Comparison of ENCODE assay signal across 8 cellular contexts in the genomic region with DNA sequence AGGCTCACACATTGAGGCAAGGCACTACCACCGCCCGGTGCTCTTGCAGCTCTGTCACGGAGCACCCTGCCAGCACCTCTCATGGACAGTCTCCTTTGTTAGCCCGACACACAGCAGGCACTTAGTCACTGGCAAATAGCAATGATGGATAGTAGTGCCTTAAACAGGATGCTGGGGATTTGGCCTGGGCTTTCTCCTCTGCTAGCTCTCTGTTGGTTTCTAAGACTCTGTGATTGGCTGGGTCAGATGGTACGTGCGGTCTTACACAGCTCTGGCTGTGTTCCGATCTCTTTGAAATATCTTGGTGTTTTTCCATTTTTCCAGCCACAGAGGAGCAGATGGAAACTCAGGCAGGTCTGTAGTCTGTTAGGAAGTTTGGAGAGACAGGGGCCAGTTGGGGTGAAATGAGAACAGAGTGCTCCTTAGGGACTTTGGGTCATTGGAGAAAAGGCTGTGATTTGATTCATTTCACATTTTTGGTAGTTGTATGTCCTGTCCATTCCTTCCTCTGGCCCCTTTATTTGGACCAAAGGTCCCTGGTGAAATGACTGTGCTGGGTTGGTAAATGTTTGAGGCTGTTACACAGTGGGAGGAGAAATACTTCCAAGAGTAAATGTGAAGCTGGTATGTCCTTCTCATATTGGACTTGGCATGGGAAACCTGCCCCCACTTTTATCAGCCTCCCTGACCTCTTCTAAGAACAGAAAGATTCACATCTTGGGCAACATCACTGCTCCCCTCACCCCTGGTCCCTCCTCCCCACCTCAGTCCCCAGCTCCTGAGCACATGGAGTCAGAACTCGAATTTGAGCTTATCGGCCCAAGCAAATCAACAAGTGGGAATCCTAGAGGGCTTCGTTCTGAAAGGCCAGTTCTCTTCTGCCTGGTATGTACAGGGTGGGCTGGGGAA. TPM values are rescaled to one million over a fixed set of nuclear protein-coding genes. Genes with fewer than 3 reads are reported as not detected.
DNase-seq lines count a peak whose midpoint lies in the region; ATAC-seq and TF ChIP-seq lines count a peak whose summit lies in the region.

No MANE protein-coding gene starts in this region.

- peaks cover 30% of the 10 kb centered on the region for H3K36me3 Mint-ChIP-seq in Calu3 (ENCODE audit: insufficient read depth, unreplicated experiment)

- no peak overlapping the region for H2AFZ ChIP-seq in fibroblast of lung (ENCODE audit: low read length)

- intact Hi-C loops in Calu3 (cut with micrococcal nuclease; ENCODE audit: unreplicated experiment), result no loop called here
- intact Hi-C loops in prostate gland (cut with DNase I), result loop anchor here (10.0 kb wide), 1 partner anchor 223 kb away; no protein-coding TSS in a partner anchor

- H3K9me3 ChIP-seq in SJCRH30 (replicated peaks) (0 out of 2 replicates have a peak, but pooled peaks cover 3% of the 10 kb centered on the region), fibroblast of lung (ENCODE audit: control insufficient read depth, insufficient read depth, low read depth, low read length) (no peaks in the 10 kb centered on the region), prostate gland (no peaks in the 10 kb centered on the region)

- DNase-seq in Calu3 (no peak), SJCRH30 (peak; percentile 66 to 85), fibroblast of lung (ENCODE audit: low read depth in 2 of 2) (peak; percentile 98 to 99), prostate gland (ENCODE audit: low spot score) (peak; percentile 54), GM19238 (ENCODE audit: insufficient read length, low spot score) (no peak)

- ATAC-seq in GM18517 (IDR thresholded peaks at IDR 0.05; ENCODE audit: unreplicated experiment) (no peak), HG02852 (IDR thresholded peaks at IDR 0.05; ENCODE audit: unreplicated experiment) (no peak), GM18870 (IDR thresholded peaks at IDR 0.05; ENCODE audit: unreplicated experiment) (no peak)

- no peaks in the 10 kb centered on the region for H3K36me3 ChIP-seq in SJCRH30
- H3K36me3 ChIP-seq in fibroblast of lung (ENCODE audit: control insufficient read depth, insufficient read depth, low read length), result no peaks in the 10 kb centered on the region
- H3K36me3 ChIP-seq in prostate gland, result no peaks in the 10 kb centered on the region

- H3K27ac ChIP-seq in SJCRH30 (peak overlapping the region; percentile 44), fibroblast of lung (ENCODE audit: insufficient read depth, low read length) (peak overlapping the region; percentile 83), prostate gland (peak overlapping the region; percentile 86 to 88)

- H3K9ac ChIP-seq in fibroblast of lung (ENCODE audit: insufficient read depth, low read length), result peak overlapping the region; percentile 29

- H3K27me3 Mint-ChIP-seq in Calu3 (ENCODE audit: unreplicated experiment), result no peaks in the 10 kb centered on the region

- H3K27me3 ChIP-seq in SJCRH30, result no peaks in the 10 kb centered on the region
- no peaks in the 10 kb centered on the region for H3K27me3 ChIP-seq in fibroblast of lung (ENCODE audit: control insufficient read depth, insufficient read depth, low read length)
- no peaks in the 10 kb centered on the region for H3K27me3 ChIP-seq in prostate gland (replicated peaks; ENCODE audit: insufficient read depth)

- H3K4me3 Mint-ChIP-seq in Calu3 (ENCODE audit: low read depth, unreplicated experiment), result no peak overlapping the region

- CTCF ChIA-PET in Calu3 (lab: Charles Lee), result no interaction called here

- no peak for TF ChIP-seq POLR2A in prostate gland (IDR thresholded peaks at IDR 0.05)

- TF ChIP-seq CTCF in Calu3 (IDR thresholded peaks at IDR 0.05; ENCODE audit: unreplicated experiment) (no peak), fibroblast of lung (conservative IDR thresholded peaks at IDR 0.05 in 1 of 2, IDR thresholded peaks at IDR 0.05 in 1 of 2; ENCODE audit: low read depth in 1 of 2, low read length in 2 of 2) (no peak), prostate gland (IDR thresholded peaks at IDR 0.05) (no peak)

- H3K4me3 ChIP-seq in SJCRH30 (0 out of 2 replicates have a peak overlapping the region, but pooled peaks have one; percentile 1), fibroblast of lung (replicated peaks in 1 of 4; ENCODE audit: control extremely low read depth in 1 of 4, insufficient read depth in 1 of 4, low read depth in 3 of 4, low read length in 4 of 4) (peak overlapping the region; percentile 1 to 91 (median 54)), prostate gland (no peak overlapping the region)

- 22% methylated on average over 8 of the region's 10 CpGs for WGBS in prostate gland

- H4K20me1 ChIP-seq in fibroblast of lung (ENCODE audit: control insufficient read depth, extremely low read depth, insufficient read depth, low read length), result no peaks in the 10 kb centered on the region

- peaks cover 62% of the 10 kb centered on the region for H3K79me2 ChIP-seq in fibroblast of lung (ENCODE audit: control insufficient read depth, insufficient read depth, low read length)

- no TSS peak for BruUV-seq in Calu3 (replicated peaks; lab: Mats Ljungman, UMichigan)

- peak overlapping the region; percentile 98 for H3K4me2 ChIP-seq in fibroblast of lung (ENCODE audit: extremely low read depth, insufficient read depth, low read length)

- H3K4me1 ChIP-seq in SJCRH30 (peaks cover 27% of the 10 kb centered on the region), fibroblast of lung (ENCODE audit: control insufficient read depth, extremely low read depth, insufficient read depth, low read length) (peaks cover 33% of the 10 kb centered on the region), prostate gland (replicated peaks) (peaks cover 10% of the 10 kb centered on the region)

- peaks cover 46% of the 10 kb centered on the region for H3K4me1 Mint-ChIP-seq in Calu3 (ENCODE audit: low read depth, unreplicated experiment)

- H3K27ac Mint-ChIP-seq in Calu3 (ENCODE audit: unreplicated experiment), result peak overlapping the region; percentile 11

- no peaks in the 10 kb centered on the region for H3K9me3 Mint-ChIP-seq in Calu3 (ENCODE audit: low read depth, unreplicated experiment)

RNA-seq across cellular contexts. Expression of a gene that starts 3.4 kb away (rescaled TPM):
- total RNA-seq in Calu3 (2022), result 6.9 and 8.4 TPM in 2 replicates
- 11.7 and 13.3 TPM in 2 replicates for total RNA-seq in SJCRH30 (2014; rRNA removed; shearing (Covaris generic))
- 34.9 and 59.9 TPM in 2 replicates for total RNA-seq in fibroblast of lung
- polyA plus RNA-seq in fibroblast of lung, result 69.9 and 78.7 TPM in 2 replicates
- polyA plus RNA-seq in fibroblast of lung (2012), result 38.9 and 45.7 TPM in 2 replicates
- 31.4 and 40.8 TPM in 2 replicates for polyA minus RNA-seq in fibroblast of lung (ENCODE audit: low replicate concordance)
- 10 to 100 TPM; 21.2 to 26.5 TPM for total RNA-seq in prostate gland

RNA-seq across cellular contexts. Expression of a gene that starts 23.1 kb away (rescaled TPM):
- 51.9 and 54.1 TPM in 2 replicates for total RNA-seq in Calu3 (2022)
- total RNA-seq in SJCRH30 (2014; rRNA removed; shearing (Covaris generic)), result 41.5 and 47.8 TPM in 2 replicates
- total RNA-seq in fibroblast of lung, result 44.7 and 67.2 TPM in 2 replicates
- 60.0 and 60.8 TPM in 2 replicates for polyA plus RNA-seq in fibroblast of lung
- polyA plus RNA-seq in fibroblast of lung (2012), result 33.8 and 35.0 TPM in 2 replicates
- 31.4 and 48.9 TPM in 2 replicates for polyA minus RNA-seq in fibroblast of lung (ENCODE audit: low replicate concordance)
- total RNA-seq in prostate gland, result 10 to 100 TPM; 68.4 to 87.1 TPM

Comparison
In these comparisons a context has a peak if more than half of its experiments do, and no peak if none do; other contexts are left out.
1. DNase-seq: peak in SJCRH30 (2 of 2), fibroblast of lung (2 of 2) and prostate gland (single experiment); none in Calu3 (single experiment) and GM19238 (single experiment).
2. H3K4me3 ChIP-seq: peak in SJCRH30 (single experiment) and fibroblast of lung (4 of 4); none in prostate gland (0 of 2).
3. Peak in every context shown above with its lines, with median percentiles within 50 percentile points of each other: H3K27ac ChIP-seq.